Comparison of ENCODE assay signal across 7 cellular contexts in genomic region chr3:14409779-14410063, GRCh38. TPM values are rescaled to one million over a fixed set of nuclear protein-coding genes. Genes with fewer than 3 reads are reported as not detected.
A peak's percentile ranks its signal among the peaks of the same experiment; 100 is the strongest.
DNase-seq lines count a peak whose midpoint lies in the region; ATAC-seq and TF ChIP-seq lines count a peak whose summit lies in the region.
"Not testable (repeated sequence)": the region's sequence is repeated elsewhere in the genome, so short reads cannot be mapped to it uniquely, and the experiment has no call there.

No MANE protein-coding gene starts in this region.

- peak overlapping the region; percentile 97 for H3K4ac ChIP-seq in IMR-90 (ENCODE audit: low read depth, low read length)

- TF ChIP-seq CTCF in IMR-90 (conservative IDR thresholded peaks at IDR 0.05; ENCODE audit: low read depth, low read length); neutrophil (IDR thresholded peaks at IDR 0.05): not testable (repeated sequence)

- TF ChIP-seq POLR2A in IMR-90 (IDR thresholded peaks at IDR 0.05; ENCODE audit: low read depth, low read length), result not testable (repeated sequence)

- in situ Hi-C loops in IMR-90 (cut with MboI; ENCODE audit: low sequenced_read_pairs), result loop anchor here (5.0 kb wide), 1 partner anchor 53 kb away; no protein-coding TSS in a partner anchor

- H2AK9ac ChIP-seq in IMR-90 (replicated peaks; ENCODE audit: low read depth, low read length, poor library complexity), result peak overlapping the region; percentile 58

- H3K27ac ChIP-seq in BLaER1 treated with 17β-estradiol and CSF1 and Interleukin-3, amounts not matched to agents 10 nM and 100 nM, result peak overlapping the region; percentile 61 to 91 (median 87); a peak in 20 of 22 replicates
- H3K27ac ChIP-seq in IMR-90 (ENCODE audit: insufficient read depth, low read length), result not testable (repeated sequence)
- peak overlapping the region; percentile 98 for H3K27ac ChIP-seq in neutrophil

- peak overlapping the region; percentile 62 for H4K91ac ChIP-seq in IMR-90 (ENCODE audit: insufficient read depth, low read depth, low read length)

- peak overlapping the region; percentile 81 for H3K27ac Mint-ChIP-seq in activated CD4-positive, alpha-beta T cell treated with anti-CD3 and anti-CD28 coated beads for 36 hours
- H3K27ac Mint-ChIP-seq in activated T-helper 17 cell treated with anti-CD3 and anti-CD28 coated beads, Interleukin-2, amount 50 U/mL, for 72 hours, result peak overlapping the region; percentile 85
- H3K27ac Mint-ChIP-seq in dendritic cell treated with granulocyte-macrophage colony-stimulating factor and Interleukin-4, amounts not matched to agents 40 ng/mL and 50 ng/mL, for 4 days, result peak overlapping the region; percentile 88
- H3K27ac Mint-ChIP-seq in stimulated activated naive B cell treated with anti-CD40 and anti-IgM and Interleukin-4, amounts not matched to agents 10 μg/mL and 1 μg/mL and 100 μg/mL, for 72 hours, result peak overlapping the region; percentile 96

- peaks cover 58% of the 10 kb centered on the region for H3K9me1 ChIP-seq in IMR-90 (ENCODE audit: insufficient read depth, low read length)

- peaks cover 54 to 100% (median 92%) of the 10 kb centered on the region in 10 experiments for H3K4me1 ChIP-seq in BLaER1 treated with 17β-estradiol and CSF1 and Interleukin-3, amounts not matched to agents 10 nM and 100 nM
- peaks cover 40% of the 10 kb centered on the region for H3K4me1 ChIP-seq in IMR-90 (ENCODE audit: control insufficient read depth, insufficient read depth, low read length)
- H3K4me1 ChIP-seq in neutrophil (ENCODE audit: control insufficient read depth in 1 of 2, insufficient read depth in 1 of 2, low read depth in 1 of 2, low read length in 1 of 2), result peaks cover 99% of the 10 kb centered on the region in 2 experiments

- TF ChIP-seq RAD21 in IMR-90 (IDR thresholded peaks at IDR 0.05; ENCODE audit: low read length), result not testable (repeated sequence)

- not testable (repeated sequence) for H3K23ac ChIP-seq in IMR-90 (ENCODE audit: low read depth, low read length)

- CTCF ChIA-PET in IMR-90 (lab: Yijun Ruan, JAX); activated CD4-positive, alpha-beta T cell treated with anti-CD3 and anti-CD28 coated beads for 36 hours (lab: Charles Lee): not testable (repeated sequence)

- not testable (repeated sequence) for H3K27me3 ChIP-seq in BLaER1 treated with 17β-estradiol and CSF1 and Interleukin-3, amounts not matched to agents 10 nM and 100 nM; IMR-90 (ENCODE audit: control insufficient read depth, insufficient read depth, low read length); neutrophil

- not testable (repeated sequence) for ATAC-seq in IMR-90 (ENCODE audit: low read depth); activated CD4-positive, alpha-beta T cell treated with anti-CD3 and anti-CD28 coated beads for 36 hours; activated T-helper 17 cell treated with anti-CD3 and anti-CD28 coated beads, Interleukin-2, amount 50 U/mL, for 72 hours (replicated peaks); stimulated activated naive B cell treated with anti-CD40 and anti-IgM and Interleukin-4, amounts not matched to agents 10 μg/mL and 1 μg/mL and 100 μg/mL, for 72 hours (replicated peaks)

- peaks cover 27% of the 10 kb centered on the region for H3K36me3 Mint-ChIP-seq in activated CD4-positive, alpha-beta T cell treated with anti-CD3 and anti-CD28 coated beads for 36 hours (ENCODE audit: low read depth)
- peaks cover 87% of the 10 kb centered on the region for H3K36me3 Mint-ChIP-seq in activated T-helper 17 cell treated with anti-CD3 and anti-CD28 coated beads, Interleukin-2, amount 50 U/mL, for 72 hours (ENCODE audit: low read depth)
- peaks cover 84% of the 10 kb centered on the region for H3K36me3 Mint-ChIP-seq in dendritic cell treated with granulocyte-macrophage colony-stimulating factor and Interleukin-4, amounts not matched to agents 40 ng/mL and 50 ng/mL, for 4 days (ENCODE audit: low read depth)
- peaks cover 29 to 52% of the 10 kb centered on the region in 2 donors for H3K36me3 Mint-ChIP-seq in stimulated activated naive B cell treated with anti-CD40 and anti-IgM and Interleukin-4, amounts not matched to agents 10 μg/mL and 1 μg/mL and 100 μg/mL, for 72 hours

- not testable (repeated sequence) for H3K9me3 Mint-ChIP-seq in activated CD4-positive, alpha-beta T cell treated with anti-CD3 and anti-CD28 coated beads for 36 hours (ENCODE audit: low read depth); activated T-helper 17 cell treated with anti-CD3 and anti-CD28 coated beads, Interleukin-2, amount 50 U/mL, for 72 hours; dendritic cell treated with granulocyte-macrophage colony-stimulating factor and Interleukin-4, amounts not matched to agents 40 ng/mL and 50 ng/mL, for 4 days; stimulated activated naive B cell treated with anti-CD40 and anti-IgM and Interleukin-4, amounts not matched to agents 10 μg/mL and 1 μg/mL and 100 μg/mL, for 72 hours

- H3K18ac ChIP-seq in IMR-90 (ENCODE audit: low read depth, low read length), result not testable (repeated sequence)

- H3K36me3 ChIP-seq in BLaER1 treated with 17β-estradiol and CSF1 and Interleukin-3, amounts not matched to agents 10 nM and 100 nM, result peaks cover 0 to 60% (median 47%) of the 10 kb centered on the region in 11 experiments; a peak in 20 of 22 replicates
- H3K36me3 ChIP-seq in IMR-90 (ENCODE audit: control insufficient read depth, insufficient read depth, low read length), result peaks cover 13% of the 10 kb centered on the region
- peaks cover 75% of the 10 kb centered on the region for H3K36me3 ChIP-seq in neutrophil

- not testable (repeated sequence) for H3K4me3 Mint-ChIP-seq in activated CD4-positive, alpha-beta T cell treated with anti-CD3 and anti-CD28 coated beads for 36 hours
- H3K4me3 Mint-ChIP-seq in activated T-helper 17 cell treated with anti-CD3 and anti-CD28 coated beads, Interleukin-2, amount 50 U/mL, for 72 hours, result peak overlapping the region; percentile 67
- H3K4me3 Mint-ChIP-seq in dendritic cell treated with granulocyte-macrophage colony-stimulating factor and Interleukin-4, amounts not matched to agents 40 ng/mL and 50 ng/mL, for 4 days, result peak overlapping the region; percentile 58
- peak overlapping the region in 1 of 2 donors; percentile 41 for H3K4me3 Mint-ChIP-seq in stimulated activated naive B cell treated with anti-CD40 and anti-IgM and Interleukin-4, amounts not matched to agents 10 μg/mL and 1 μg/mL and 100 μg/mL, for 72 hours

- peak overlapping the region in 10 of 11 experiments; percentile 13 to 77 (median 70); a peak in 15 of 22 replicates for H3K9ac ChIP-seq in BLaER1 treated with 17β-estradiol and CSF1 and Interleukin-3, amounts not matched to agents 10 nM and 100 nM
- not testable (repeated sequence) for H3K9ac ChIP-seq in IMR-90 (ENCODE audit: low read depth, low read length)

- peaks cover 0 to 95% (median 50%) of the 10 kb centered on the region in 11 experiments; a peak in 20 of 22 replicates for H4K20me1 ChIP-seq in BLaER1 treated with 17β-estradiol and CSF1 and Interleukin-3, amounts not matched to agents 10 nM and 100 nM
- H4K20me1 ChIP-seq in IMR-90 (ENCODE audit: insufficient read depth, low read length), result peaks cover 25% of the 10 kb centered on the region

- H3K4me3 ChIP-seq in BLaER1 treated with 17β-estradiol and CSF1 and Interleukin-3, amounts not matched to agents 10 nM and 100 nM, result peak overlapping the region in 3 of 10 experiments; percentile 33 to 53 (median 40); a peak in 2 of 20 replicates
- H3K4me3 ChIP-seq in IMR-90 (ENCODE audit: insufficient read depth, low read depth, low read length), result not testable (repeated sequence)
- H3K4me3 ChIP-seq in neutrophil (ENCODE audit: low read depth in 1 of 2, low read length in 1 of 2), result peak overlapping the region; percentile 36 to 58

- intact Hi-C loops in IMR-90 (cut with micrococcal nuclease), result not testable (repeated sequence)
- intact Hi-C loops in activated CD4-positive, alpha-beta T cell treated with anti-CD3 and anti-CD28 coated beads for 36 hours (cut with DNase I, micrococcal nuclease), result loop anchor here (10.0 kb wide), 4 partner anchors 265 to 995 kb away; partner anchors contain the start of genes HDAC11 (in 1 of the 2) and MRPS25 (in 1 of the 2)
- intact Hi-C loops in dendritic cell treated with granulocyte-macrophage colony-stimulating factor and Interleukin-4, amounts not matched to agents 40 ng/mL and 50 ng/mL, for 4 days (cut with micrococcal nuclease), result loop anchor here (1.0 to 2.0 kb wide), 2 partner anchors 7 to 23 kb away; partner anchors contain the start of gene SLC6A6

- not testable (repeated sequence) for H4K8ac ChIP-seq in IMR-90 (ENCODE audit: low read depth in 2 of 2, low read length in 2 of 2)

- peak overlapping the region; percentile 55 to 96 (median 84) for H3K4me2 ChIP-seq in BLaER1 treated with 17β-estradiol and CSF1 and Interleukin-3, amounts not matched to agents 10 nM and 100 nM
- H3K4me2 ChIP-seq in IMR-90 (ENCODE audit: low read depth, low read length), result not testable (repeated sequence)

- peak overlapping the region; percentile 89 for H2AK5ac ChIP-seq in IMR-90 (ENCODE audit: low read depth, low read length)

- H3K79me1 ChIP-seq in IMR-90 (ENCODE audit: low read depth in 1 of 2, low read length in 2 of 2), result peaks cover 53 to 76% of the 10 kb centered on the region in 2 experiments

- not testable (repeated sequence) for H3K56ac ChIP-seq in IMR-90 (ENCODE audit: extremely low read depth, insufficient read depth, low read length)

- H2AFZ ChIP-seq in IMR-90 (replicated peaks; ENCODE audit: low read length, poor library complexity), result not testable (repeated sequence)

- dilution Hi-C loops in IMR-90 (cut with HindIII; ENCODE audit: low sequenced_read_pairs, unreplicated experiment), result not testable (repeated sequence)

- H3K4me1 Mint-ChIP-seq in activated CD4-positive, alpha-beta T cell treated with anti-CD3 and anti-CD28 coated beads for 36 hours, result peaks cover 53% of the 10 kb centered on the region
- peaks cover 45% of the 10 kb centered on the region for H3K4me1 Mint-ChIP-seq in activated T-helper 17 cell treated with anti-CD3 and anti-CD28 coated beads, Interleukin-2, amount 50 U/mL, for 72 hours
- H3K4me1 Mint-ChIP-seq in dendritic cell treated with granulocyte-macrophage colony-stimulating factor and Interleukin-4, amounts not matched to agents 40 ng/mL and 50 ng/mL, for 4 days (ENCODE audit: low read depth), result peaks cover 97% of the 10 kb centered on the region
- peaks cover 58 to 87% of the 10 kb centered on the region in 2 donors for H3K4me1 Mint-ChIP-seq in stimulated activated naive B cell treated with anti-CD40 and anti-IgM and Interleukin-4, amounts not matched to agents 10 μg/mL and 1 μg/mL and 100 μg/mL, for 72 hours

- not testable (repeated sequence) for H2BK15ac ChIP-seq in IMR-90 (ENCODE audit: low read depth, low read length)

- not testable (repeated sequence) for H2BK20ac ChIP-seq in IMR-90 (ENCODE audit: low read depth, low read length)

- peak overlapping the region; percentile 95 for H2BK120ac ChIP-seq in IMR-90 (ENCODE audit: low read depth, low read length)

- H2BK5ac ChIP-seq in IMR-90 (ENCODE audit: low read depth, low read length, poor library complexity, severe bottlenecking), result peak overlapping the region; percentile 97

- not testable (repeated sequence) for DNase-seq in IMR-90; activated CD4-positive, alpha-beta T cell treated with anti-CD3 and anti-CD28 coated beads for 36 hours; stimulated activated naive B cell treated with anti-CD40 and anti-IgM and Interleukin-4, amounts not matched to agents 10 μg/mL and 1 μg/mL and 100 μg/mL, for 72 hours

- 93% methylated on average over 3 of the region's 6 CpGs; no CpG with 5 or more reads in 1 of the 2 experiments for WGBS in IMR-90 (ENCODE audit: extremely low coverage in 2 of 2, insufficient read length in 1 of 2), 2 experiments

- H3K27me3 Mint-ChIP-seq in activated CD4-positive, alpha-beta T cell treated with anti-CD3 and anti-CD28 coated beads for 36 hours; activated T-helper 17 cell treated with anti-CD3 and anti-CD28 coated beads, Interleukin-2, amount 50 U/mL, for 72 hours; dendritic cell treated with granulocyte-macrophage colony-stimulating factor and Interleukin-4, amounts not matched to agents 40 ng/mL and 50 ng/mL, for 4 days; stimulated activated naive B cell treated with anti-CD40 and anti-IgM and Interleukin-4, amounts not matched to agents 10 μg/mL and 1 μg/mL and 100 μg/mL, for 72 hours: not testable (repeated sequence)

- BruUV-seq in IMR-90 (replicated peaks; lab: Mats Ljungman, UMichigan), result not testable (repeated sequence)

- not testable (repeated sequence) for H3K14ac ChIP-seq in IMR-90 (replicated peaks; ENCODE audit: low read depth, low read length)

- not testable (repeated sequence) for H4K5ac ChIP-seq in IMR-90 (ENCODE audit: low read depth, low read length)

- POLR2A ChIA-PET in IMR-90 (lab: Charles Lee; ENCODE audit: unreplicated experiment); activated CD4-positive, alpha-beta T cell treated with anti-CD3 and anti-CD28 coated beads for 36 hours (lab: Charles Lee): not testable (repeated sequence)

- H3K9me3 ChIP-seq in BLaER1 treated with 17β-estradiol and CSF1 and Interleukin-3, amounts not matched to agents 10 nM and 100 nM (replicated peaks in 1 of 11); IMR-90 (ENCODE audit: control insufficient read depth, insufficient read depth, low read length); neutrophil: not testable (repeated sequence)

RNA-seq across cellular contexts. Expression of gene SLC6A6, which starts 7.3 kb away (rescaled TPM):
- 29.9 and 32.5 TPM in 2 replicates for total RNA-seq in IMR-90 (2012; rRNA removed)
- polyA plus RNA-seq in IMR-90 (2012; rRNA removed), result 39.3 and 39.4 TPM in 2 replicates
- polyA plus RNA-seq in IMR-90 (2012; cell fraction: cytosol; rRNA removed), result 14.9 and 24.2 TPM in 2 replicates
- polyA plus RNA-seq in IMR-90 (2012; cell fraction: nucleus; rRNA removed; ENCODE audit: low replicate concordance), result 70.6 and 99.2 TPM in 2 replicates
- 10 to 100 TPM; 51.7 to 54.2 TPM for total RNA-seq in activated CD4-positive, alpha-beta T cell treated with anti-CD3 and anti-CD28 coated beads for 36 hours
- 100 to 1,000 TPM in 1 of 2 donors, 10 to 100 TPM in 1; 80.1 to 219 TPM for total RNA-seq in activated T-helper 17 cell treated with anti-CD3 and anti-CD28 coated beads, Interleukin-2, amount 50 U/mL, for 72 hours
